ENCODE assay signal across 16 cellular contexts in genomic region chr3:43787330-43787729, GRCh38.
DNase-seq lines count a peak whose midpoint lies in the region; ATAC-seq and TF ChIP-seq lines count a peak whose summit lies in the region.
"Had no signal": no experiment of that assay in that cellular context is flagged by ENCODE, and none has a peak within 500 bp of the region (broad histone marks: within the 10 kb centered on the region; RNA-seq: fewer than 3 reads in every experiment).

No MANE protein-coding gene starts in this region.

- peaks cover 11% of the 10 kb centered on the region for H3K4me1 Mint-ChIP-seq in endodermal cell
- peaks cover 5% of the 10 kb centered on the region for H3K4me1 Mint-ChIP-seq in nephron progenitor cell
- H3K4me1 Mint-ChIP-seq: B cell; CD4-positive, alpha-beta memory T cell had no signal

- ATAC-seq in right cardiac atrium (no peak), HG02885 (IDR thresholded peaks at IDR 0.05; ENCODE audit: poor library complexity, unreplicated experiment) (no peak)
- ATAC-seq: HCT116 had no signal

- H3K27me3 ChIP-seq in right atrium auricular region (no peaks in the 10 kb centered on the region), right cardiac atrium (ENCODE audit: control insufficient read depth, insufficient read depth) (no peaks in the 10 kb centered on the region), endodermal cell (ENCODE audit: control insufficient read depth, insufficient read depth, low read length, poor library complexity, severe bottlenecking) (peaks cover 16% of the 10 kb centered on the region)

- H3K4me1 ChIP-seq in right atrium auricular region (no peaks in the 10 kb centered on the region), right cardiac atrium (ENCODE audit: control insufficient read depth, insufficient read depth, low read length) (no peaks in the 10 kb centered on the region), endodermal cell (ENCODE audit: control insufficient read depth, insufficient read depth, low read length) (peaks cover 17% of the 10 kb centered on the region)

- peaks cover 30% of the 10 kb centered on the region for H3K27me3 Mint-ChIP-seq in endodermal cell (ENCODE audit: insufficient read depth)
- H3K27me3 Mint-ChIP-seq in nephron progenitor cell (ENCODE audit: low read depth, poor library complexity) = peaks cover 30% of the 10 kb centered on the region

- no peak overlapping the region for H3K4me3 ChIP-seq in right atrium auricular region
- H3K4me3 ChIP-seq in right cardiac atrium (ENCODE audit: low read length) = no peak overlapping the region
- H3K4me3 ChIP-seq in endodermal cell (ENCODE audit: low read length) = no peak overlapping the region
- H3K4me3 ChIP-seq: GM23248 had no signal

- DNase-seq in right atrium auricular region (ENCODE audit: low spot score) = peak; percentile 46
- no peak for DNase-seq in right cardiac atrium
- peak; percentile 24 for DNase-seq in endodermal cell
- DNase-seq in nephron progenitor cell = no peak
- no peak for DNase-seq in MV-4-11 (lab: John Stamatoyannopoulos, UW)
- no peak for DNase-seq in DMS153 treated with DMSO at 0.1 percent for 48 hours (lab: John Stamatoyannopoulos, UW; ENCODE audit: unreplicated experiment)
- DNase-seq: C1 segment of cervical spinal cord; Calu3; CD4-positive, alpha-beta memory T cell; COR-L47; DND-41; GM23248 had no signal

- H3K36me3 ChIP-seq in right atrium auricular region (no peaks in the 10 kb centered on the region), endodermal cell (ENCODE audit: control insufficient read depth, insufficient read depth, low read length) (no peaks in the 10 kb centered on the region)

- H3K36me3 Mint-ChIP-seq in endodermal cell (ENCODE audit: low read depth) = no peaks in the 10 kb centered on the region
- H3K36me3 Mint-ChIP-seq in nephron progenitor cell (ENCODE audit: low read depth) = no peaks in the 10 kb centered on the region
- H3K36me3 Mint-ChIP-seq: CD4-positive, alpha-beta memory T cell had no signal

- no peak overlapping the region for H3K27ac Mint-ChIP-seq in endodermal cell
- H3K27ac Mint-ChIP-seq in nephron progenitor cell = peak overlapping the region; percentile 55
- H3K27ac Mint-ChIP-seq: B cell; CD4-positive, alpha-beta memory T cell had no signal

- no peaks in the 10 kb centered on the region for H3K9me3 ChIP-seq in right atrium auricular region
- no peaks in the 10 kb centered on the region for H3K9me3 ChIP-seq in right cardiac atrium (ENCODE audit: control insufficient read depth, low read length)
- H3K9me3 ChIP-seq in endodermal cell (ENCODE audit: control insufficient read depth, low read length) = no peaks in the 10 kb centered on the region

- H3K9me3 Mint-ChIP-seq in endodermal cell (no peaks in the 10 kb centered on the region), nephron progenitor cell (no peaks in the 10 kb centered on the region)
- H3K9me3 Mint-ChIP-seq: CD4-positive, alpha-beta memory T cell had no signal

- no peak overlapping the region for H3K27ac ChIP-seq in right atrium auricular region
- no peak overlapping the region for H3K27ac ChIP-seq in right cardiac atrium (ENCODE audit: low read length)
- no peak overlapping the region for H3K27ac ChIP-seq in endodermal cell (ENCODE audit: low read depth, low read length)
- H3K27ac ChIP-seq: 22Rv1, GM23248 had no signal

- H3K9ac ChIP-seq in endodermal cell (ENCODE audit: extremely low read depth, low read length, poor library complexity, severe bottlenecking) = no peak overlapping the region
- H3K9ac ChIP-seq: GM23248 had no signal

- intact Hi-C loops in right cardiac atrium (cut with DNase I) = no loop called here

- TF ChIP-seq CTCF in right atrium auricular region (IDR thresholded peaks at IDR 0.05) (no peak), endodermal cell (conservative IDR thresholded peaks at IDR 0.05) (no peak), nephron progenitor cell (IDR thresholded peaks at IDR 0.05) (no peak)

- WGBS in right cardiac atrium = 66% methylated on average over 3 of the region's 3 CpGs
- WGBS in endodermal cell (ENCODE audit: insufficient coverage in 1 of 2, insufficient read length in 1 of 2), 2 experiments = 97% methylated on average over 3 of the region's 3 CpGs; no CpG with 5 or more reads in 1 of the 2 experiments

- H3K4me3 Mint-ChIP-seq in endodermal cell (no peak overlapping the region), nephron progenitor cell (no peak overlapping the region)
- H3K4me3 Mint-ChIP-seq: B cell; CD4-positive, alpha-beta memory T cell had no signal

Comparison
In these comparisons a context has a peak if more than half of its experiments do, and no peak if none do; other contexts are left out.
1. DNase-seq: peak in right atrium auricular region (single experiment) and endodermal cell (single experiment); none in right cardiac atrium (0 of 3), nephron progenitor cell (single experiment), MV-4-11 (single experiment) and DMS153 treated with DMSO at 0.1 percent for 48 hours (single experiment).